In the genomic region with DNA sequence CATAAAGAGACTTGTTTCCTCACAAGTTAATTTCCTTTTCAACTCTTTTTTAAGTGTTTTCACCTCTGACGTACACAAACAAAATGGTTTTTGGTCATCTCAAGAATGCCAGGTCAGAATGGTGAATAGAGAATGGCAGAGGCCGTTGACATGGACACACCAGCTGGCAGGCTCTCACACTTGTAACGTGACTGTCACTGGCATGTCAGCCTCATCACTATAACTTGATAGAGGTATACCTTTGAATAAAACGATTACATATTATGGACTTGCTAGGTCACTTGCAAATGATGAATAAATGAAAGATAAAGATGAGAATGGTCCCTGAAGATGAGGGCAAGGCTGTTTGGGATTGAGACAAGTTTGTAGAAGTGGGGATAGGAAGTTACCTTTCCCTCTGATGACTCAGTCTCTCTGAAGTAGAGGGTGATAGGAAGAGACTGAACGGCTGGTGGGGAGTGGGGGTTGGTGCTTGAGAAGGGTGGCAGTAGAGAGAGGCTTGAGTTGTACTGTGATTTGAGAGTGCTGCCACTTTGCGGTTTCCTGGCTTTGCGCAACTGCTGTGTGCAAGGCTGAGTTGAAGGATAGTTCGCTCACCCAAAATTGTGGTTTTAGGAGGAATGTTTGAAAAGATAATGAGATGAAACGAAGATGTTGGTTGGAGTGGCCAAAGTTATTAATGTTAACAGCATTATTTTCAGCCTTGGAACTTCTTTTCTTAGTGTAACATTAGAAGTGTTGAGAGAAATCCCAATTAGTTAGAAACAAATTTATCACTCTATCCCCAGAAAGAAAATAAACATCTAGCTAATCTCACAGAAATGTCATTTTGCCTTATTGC, we compare ENCODE assay signal across 8 cellular contexts. TPM values are rescaled to one million over a fixed set of nuclear protein-coding genes. Genes with fewer than 3 reads are reported as not detected.
DNase-seq lines count a peak whose midpoint lies in the region; ATAC-seq and TF ChIP-seq lines count a peak whose summit lies in the region.

No MANE protein-coding gene starts in this region.

- peaks cover 39% of the 10 kb centered on the region for H3K4me1 Mint-ChIP-seq in activated naive CD8-positive, alpha-beta T cell treated with anti-CD3 and anti-CD28 coated beads for 36 hours

- H3K4me3 Mint-ChIP-seq in activated naive CD8-positive, alpha-beta T cell treated with anti-CD3 and anti-CD28 coated beads for 36 hours: no peak overlapping the region

- CTCF ChIA-PET in SK-N-SH (lab: Yijun Ruan, JAX): interaction anchor here (1.0 to 2.1 kb wide), 6 partner anchors 10 to 957 kb away, joined by 3 to 14 read pairs (median 6); no protein-coding TSS in a partner anchor

- 87% methylated on average over 9 of the region's 9 CpGs for WGBS in SK-N-SH (ENCODE audit: low lambda C conversion rate)

- H3K9ac ChIP-seq in SK-N-SH: no peak overlapping the region

- 0 out of 2 replicates have a peak, but pooled peaks cover 4% of the 10 kb centered on the region for H4K20me1 ChIP-seq in SK-N-SH (ENCODE audit: insufficient read depth)

- H3K4me1 ChIP-seq in SK-N-SH (ENCODE audit: control insufficient read depth in 1 of 2, insufficient read depth in 2 of 2, low read depth in 1 of 2, low read length in 1 of 2): peaks cover 0 to 7% of the 10 kb centered on the region in 2 experiments; a peak in 1 of 4 replicates

- H3K9me2 ChIP-seq in SK-N-SH: no peaks in the 10 kb centered on the region

- no peak for TF ChIP-seq EP300 in SK-N-SH (IDR thresholded peaks at IDR 0.05; ENCODE audit: borderline replicate concordance in 1 of 2, low read depth in 1 of 2, low read length in 1 of 2)

- H3K9me3 ChIP-seq in SK-N-SH: no peaks in the 10 kb centered on the region

- POLR2A ChIA-PET in SK-N-SH (lab: Yijun Ruan, JAX): no interaction called here

- peaks cover 10% of the 10 kb centered on the region; the same call in 1 of the 2 replicates for H3K79me2 ChIP-seq in SK-N-SH (ENCODE audit: insufficient read depth)

- peaks cover 30% of the 10 kb centered on the region for H3K36me3 Mint-ChIP-seq in activated naive CD8-positive, alpha-beta T cell treated with anti-CD3 and anti-CD28 coated beads for 36 hours

- ATAC-seq in GM21423 (IDR thresholded peaks at IDR 0.05; ENCODE audit: unreplicated experiment) (peak; percentile 66), GM21528 (IDR thresholded peaks at IDR 0.05; ENCODE audit: low FRiP score, unreplicated experiment) (no peak), GM19455 (IDR thresholded peaks at IDR 0.05; ENCODE audit: unreplicated experiment) (no peak), esophagus mucosa (no peak)

- peak overlapping the region; percentile 2 for H3K27ac Mint-ChIP-seq in activated naive CD8-positive, alpha-beta T cell treated with anti-CD3 and anti-CD28 coated beads for 36 hours

- no peaks in the 10 kb centered on the region for H3K27me3 ChIP-seq in SK-N-SH (ENCODE audit: insufficient read depth)

- H3K36me3 ChIP-seq in SK-N-SH (replicated peaks in 1 of 2; ENCODE audit: control insufficient read depth in 1 of 2, insufficient read depth in 2 of 2, low read length in 1 of 2): peaks cover 45 to 68% of the 10 kb centered on the region in 2 experiments

- no peak for TF ChIP-seq CTCF in SK-N-SH (IDR thresholded peaks at IDR 0.05)

- H3K27me3 Mint-ChIP-seq in activated naive CD8-positive, alpha-beta T cell treated with anti-CD3 and anti-CD28 coated beads for 36 hours: no peaks in the 10 kb centered on the region

- no peak overlapping the region for H3K27ac ChIP-seq in SK-N-SH (ENCODE audit: low read depth in 2 of 2, low read length in 1 of 2)

- H3K9me3 Mint-ChIP-seq in activated naive CD8-positive, alpha-beta T cell treated with anti-CD3 and anti-CD28 coated beads for 36 hours: no peaks in the 10 kb centered on the region

- peak; percentile 77 for DNase-seq in SKM-1 (lab: John Stamatoyannopoulos, UW; ENCODE audit: unreplicated experiment)
- DNase-seq in activated naive CD8-positive, alpha-beta T cell treated with anti-CD3 and anti-CD28 coated beads for 36 hours: peak; percentile 38
- peak; percentile 34 to 58 for DNase-seq in stimulated activated CD4-positive, alpha-beta T cell treated with anti-CD3 and anti-CD28 coated beads, Interleukin-2, amount 100 ng/mL, for 24 hours
- DNase-seq in SK-N-SH: no peak

- no peak overlapping the region for H2AFZ ChIP-seq in SK-N-SH (ENCODE audit: low read depth)

- H3K4me3 ChIP-seq in SK-N-SH (ENCODE audit: low read depth in 2 of 2, low read length in 1 of 2): no peak overlapping the region

- H3K4me2 ChIP-seq in SK-N-SH: no peak overlapping the region

- no peaks in the 10 kb centered on the region for H3F3A ChIP-seq in SK-N-SH (replicated peaks; ENCODE audit: insufficient read depth)

- no peak for TF ChIP-seq RAD21 in SK-N-SH (IDR thresholded peaks at IDR 0.05; ENCODE audit: low read length)

TF ChIP-seq in SK-N-SH, 30 proteins besides CTCF, POLR2A, EP300 and RAD21:
- TF ChIP-seq, protein P1, sequence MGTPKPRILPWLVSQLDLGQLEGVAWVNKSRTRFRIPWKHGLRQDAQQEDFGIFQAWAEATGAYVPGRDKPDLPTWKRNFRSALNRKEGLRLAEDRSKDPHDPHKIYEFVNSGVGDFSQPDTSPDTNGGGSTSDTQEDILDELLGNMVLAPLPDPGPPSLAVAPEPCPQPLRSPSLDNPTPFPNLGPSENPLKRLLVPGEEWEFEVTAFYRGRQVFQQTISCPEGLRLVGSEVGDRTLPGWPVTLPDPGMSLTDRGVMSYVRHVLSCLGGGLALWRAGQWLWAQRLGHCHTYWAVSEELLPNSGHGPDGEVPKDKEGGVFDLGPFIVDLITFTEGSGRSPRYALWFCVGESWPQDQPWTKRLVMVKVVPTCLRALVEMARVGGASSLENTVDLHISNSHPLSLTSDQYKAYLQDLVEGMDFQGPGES (IDR thresholded peaks at IDR 0.05; ENCODE audit: low read depth, low read length): no peak
- no peak for TF ChIP-seq RFX5 (IDR thresholded peaks at IDR 0.05; ENCODE audit: low read length)
- no peak for TF ChIP-seq POLR2AphosphoS5 (IDR thresholded peaks at IDR 0.05; ENCODE audit: low read depth, low read length)
- TF ChIP-seq FOXJ3 (CRISPR knock-in tag; IDR thresholded peaks at IDR 0.05): no peak
- no peak for TF ChIP-seq CHD2 (IDR thresholded peaks at IDR 0.05; ENCODE audit: low read length, partially characterized antibody)
- no peak for TF ChIP-seq NFIC (IDR thresholded peaks at IDR 0.05; ENCODE audit: borderline replicate concordance)
- no peak for TF ChIP-seq MXI1 (IDR thresholded peaks at IDR 0.05; ENCODE audit: low read depth, low read length)
- no peak for TF ChIP-seq USF2 (IDR thresholded peaks at IDR 0.05; ENCODE audit: borderline replicate concordance, low read depth, low read length)
- TF ChIP-seq NRF1 (IDR thresholded peaks at IDR 0.05; ENCODE audit: low read depth, low read length): no peak
- TF ChIP-seq TAF1 (IDR thresholded peaks at IDR 0.05; ENCODE audit: borderline replicate concordance, low read depth, low read length): no peak
- TF ChIP-seq, protein P2, sequence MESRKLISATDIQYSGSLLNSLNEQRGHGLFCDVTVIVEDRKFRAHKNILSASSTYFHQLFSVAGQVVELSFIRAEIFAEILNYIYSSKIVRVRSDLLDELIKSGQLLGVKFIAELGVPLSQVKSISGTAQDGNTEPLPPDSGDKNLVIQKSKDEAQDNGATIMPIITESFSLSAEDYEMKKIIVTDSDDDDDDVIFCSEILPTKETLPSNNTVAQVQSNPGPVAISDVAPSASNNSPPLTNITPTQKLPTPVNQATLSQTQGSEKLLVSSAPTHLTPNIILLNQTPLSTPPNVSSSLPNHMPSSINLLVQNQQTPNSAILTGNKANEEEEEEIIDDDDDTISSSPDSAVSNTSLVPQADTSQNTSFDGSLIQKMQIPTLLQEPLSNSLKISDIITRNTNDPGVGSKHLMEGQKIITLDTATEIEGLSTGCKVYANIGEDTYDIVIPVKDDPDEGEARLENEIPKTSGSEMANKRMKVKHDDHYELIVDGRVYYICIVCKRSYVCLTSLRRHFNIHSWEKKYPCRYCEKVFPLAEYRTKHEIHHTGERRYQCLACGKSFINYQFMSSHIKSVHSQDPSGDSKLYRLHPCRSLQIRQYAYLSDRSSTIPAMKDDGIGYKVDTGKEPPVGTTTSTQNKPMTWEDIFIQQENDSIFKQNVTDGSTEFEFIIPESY (IDR thresholded peaks at IDR 0.05; ENCODE audit: borderline replicate concordance, low read depth): no peak

RNA-seq across cellular contexts. Expression of gene TBPL1, which starts 30.3 kb away (rescaled TPM):
- 10 to 100 TPM; 46.5 to 51.4 TPM for total RNA-seq in activated naive CD8-positive, alpha-beta T cell treated with anti-CD3 and anti-CD28 coated beads for 36 hours
- 16.3 and 22.4 TPM in 2 replicates for polyA plus RNA-seq in SK-N-SH (2012; rRNA removed)
- polyA plus RNA-seq in SK-N-SH (2012; cell fraction: cytosol; rRNA removed): 26.6 and 37.5 TPM in 2 replicates
- polyA plus RNA-seq in SK-N-SH (2012; cell fraction: nucleus; rRNA removed): 7.1 and 15.6 TPM in 2 replicates
- 11.4 TPM for total RNA-seq in esophagus mucosa
